In genomic region chr1:211326140-211326527, GRCh38 we compare ENCODE assay signal across 8 cellular contexts. TPM values are rescaled to one million over a fixed set of nuclear protein-coding genes. Genes with fewer than 3 reads are reported as not detected.
DNase-seq lines count a peak whose midpoint lies in the region; ATAC-seq, FAIRE-seq and TF ChIP-seq lines count a peak whose summit lies in the region.

No MANE protein-coding gene starts in this region.

- peaks cover 28 to 32% of the 10 kb centered on the region in 2 experiments for H3K4me1 ChIP-seq in K562 (replicated peaks in 1 of 2; ENCODE audit: control insufficient read depth in 2 of 2, insufficient read depth in 2 of 2, low read length in 2 of 2)
- peaks cover 11% of the 10 kb centered on the region for H3K4me1 ChIP-seq in mesenchymal stem cell (ENCODE audit: control insufficient read depth, insufficient read depth, low read depth, low read length)
- peaks cover 3% of the 10 kb centered on the region for H3K4me1 ChIP-seq in urinary bladder (ENCODE audit: insufficient read depth)

- H2BK5ac ChIP-seq in mesenchymal stem cell (ENCODE audit: low read depth, low read length, poor library complexity, severe bottlenecking) = no peak overlapping the region

- no peak for TF ChIP-seq POLR2A in K562 (conservative IDR thresholded peaks at IDR 0.05)

- H3K9me1 ChIP-seq in K562 (ENCODE audit: control insufficient read depth, insufficient read depth, low read length) = no peaks in the 10 kb centered on the region

- no peaks in the 10 kb centered on the region for H3K79me2 ChIP-seq in K562 (ENCODE audit: control insufficient read depth, insufficient read depth, low read length)

- TSS peak; percentile 87 for BruUV-seq in K562 (replicated peaks; lab: Mats Ljungman, UMichigan)

- H2AFZ ChIP-seq in K562 (ENCODE audit: low read depth, low read length) = peak overlapping the region; percentile 100
- H2AFZ ChIP-seq in mesenchymal stem cell (ENCODE audit: low read depth, low read length) = peak overlapping the region; percentile 10

- peak overlapping the region; percentile 78 for H4K91ac ChIP-seq in mesenchymal stem cell (ENCODE audit: low read length)

- peak overlapping the region; percentile 33 for H2BK15ac ChIP-seq in mesenchymal stem cell (ENCODE audit: low read depth, poor library complexity, severe bottlenecking)

- ATAC-seq in K562 = no peak

- H3K4me3 Mint-ChIP-seq in activated naive CD4-positive, alpha-beta T cell treated with anti-CD3 and anti-CD28 coated beads, Interleukin-2, amount 50 U/mL, for 24 hours = peak overlapping the region; percentile 89

- no peaks in the 10 kb centered on the region for H3K36me3 Mint-ChIP-seq in activated naive CD4-positive, alpha-beta T cell treated with anti-CD3 and anti-CD28 coated beads, Interleukin-2, amount 50 U/mL, for 24 hours

- no peak for TF ChIP-seq RAD21 in K562 (CRISPR knock-in tag; conservative IDR thresholded peaks at IDR 0.05 in 1 of 2, IDR thresholded peaks at IDR 0.05 in 1 of 2)

- H4K8ac ChIP-seq in mesenchymal stem cell (ENCODE audit: low read length) = peak overlapping the region; percentile 92

- peaks cover 88% of the 10 kb centered on the region for H3K4me1 Mint-ChIP-seq in activated naive CD4-positive, alpha-beta T cell treated with anti-CD3 and anti-CD28 coated beads, Interleukin-2, amount 50 U/mL, for 24 hours

- H3K36me3 ChIP-seq in K562 (ENCODE audit: control insufficient read depth, insufficient read depth, low read length) = no peaks in the 10 kb centered on the region
- peaks cover 0 to 3% of the 10 kb centered on the region in 2 experiments for H3K36me3 ChIP-seq in mesenchymal stem cell (ENCODE audit: control insufficient read depth in 1 of 2, insufficient read depth in 2 of 2, low read depth in 1 of 2, low read length in 2 of 2)
- no peaks in the 10 kb centered on the region for H3K36me3 ChIP-seq in urinary bladder (ENCODE audit: insufficient read depth)

- 79% methylated on average over 7 of the region's 8 CpGs for WGBS in K562 (ENCODE audit: insufficient coverage, low coverage, missing lambda C conversion rate)
- WGBS in mesenchymal stem cell = 94% methylated on average over 8 of the region's 8 CpGs
- 79% methylated on average over 8 of the region's 8 CpGs for WGBS in urinary bladder

- in situ Hi-C loops in K562 (cut with MboI) = loop anchor here (10.0 kb wide), 1 partner anchor 329 kb away; no protein-coding TSS in a partner anchor

- peak overlapping the region in 1 of 2 experiments; percentile 1 for H2BK12ac ChIP-seq in mesenchymal stem cell (ENCODE audit: low read length in 2 of 2)

- H3K27me3 ChIP-seq in K562 (ENCODE audit: control insufficient read depth in 2 of 2, insufficient read depth in 2 of 2, low read length in 2 of 2) = no peaks in the 10 kb centered on the region; a peak in 1 of 5 replicates
- peaks cover 0 to 20% of the 10 kb centered on the region in 2 experiments for H3K27me3 ChIP-seq in mesenchymal stem cell (ENCODE audit: control insufficient read depth in 1 of 2, insufficient read depth in 1 of 2, low read length in 2 of 2)

- no peaks in the 10 kb centered on the region for H3K27me3 Mint-ChIP-seq in activated naive CD4-positive, alpha-beta T cell treated with anti-CD3 and anti-CD28 coated beads, Interleukin-2, amount 50 U/mL, for 24 hours

- H3K4me2 ChIP-seq in K562 (ENCODE audit: insufficient read depth, low read length) (peak overlapping the region; percentile 88), mesenchymal stem cell (ENCODE audit: low read length, poor library complexity, severe bottlenecking) (peak overlapping the region; percentile 26)

- FAIRE-seq in K562 (lab: Jason Lieb, UNC) = no peak

- no peak for DNase-seq in activated naive CD4-positive, alpha-beta T cell (lab: John Stamatoyannopoulos, UW)
- DNase-seq in K562 (ENCODE audit: extremely low read depth in 1 of 4, low spot score in 3 of 4) (no peak), mesenchymal stem cell (no peak), GM03348 (ENCODE audit: low spot score) (no peak), cortex of kidney (lab: John Stamatoyannopoulos, UW) (no peak), HuH-7 (ENCODE audit: low spot score) (no peak)

- H3K4ac ChIP-seq in mesenchymal stem cell (ENCODE audit: low read depth in 1 of 2, low read length in 2 of 2) = no peak overlapping the region

- TF ChIP-seq EP300 in K562 (IDR thresholded peaks at IDR 0.05; ENCODE audit: low read length) = no peak

- H2AK5ac ChIP-seq in mesenchymal stem cell (ENCODE audit: low read length, severe bottlenecking) = no peak overlapping the region

- CTCF ChIA-PET in K562 (lab: Yijun Ruan, JAX; ENCODE audit: low intra/inter-chr PET ratio) = interaction anchor here (0.7 kb wide), 1 partner anchor 329 kb away, joined by 3 read pairs; no protein-coding TSS in a partner anchor

- H2BK120ac ChIP-seq in mesenchymal stem cell (ENCODE audit: low read depth, low read length) = peak overlapping the region; percentile 62

- H3K9me3 ChIP-seq in K562 (replicated peaks; ENCODE audit: control insufficient read depth, insufficient read depth, low read depth, low read length) (no peaks in the 10 kb centered on the region), mesenchymal stem cell (ENCODE audit: control insufficient read depth, low read length) (no peaks in the 10 kb centered on the region)

- no peaks in the 10 kb centered on the region for H3K9me3 Mint-ChIP-seq in activated naive CD4-positive, alpha-beta T cell treated with anti-CD3 and anti-CD28 coated beads, Interleukin-2, amount 50 U/mL, for 24 hours

- H3K27ac Mint-ChIP-seq in activated naive CD4-positive, alpha-beta T cell treated with anti-CD3 and anti-CD28 coated beads, Interleukin-2, amount 50 U/mL, for 24 hours = peak overlapping the region; percentile 99

- H3K23ac ChIP-seq in mesenchymal stem cell (ENCODE audit: low read length in 2 of 2) = no peak overlapping the region

- H3K9ac ChIP-seq in K562 (ENCODE audit: insufficient read depth in 1 of 2, low read depth in 2 of 2, low read length in 2 of 2) (peak overlapping the region; percentile 53 to 90; a peak in 3 of 4 replicates), mesenchymal stem cell (ENCODE audit: low read length) (peak overlapping the region; percentile 74)

- intact Hi-C loops in K562 (cut with micrococcal nuclease) = no loop called here

- POLR2A ChIA-PET in K562 (lab: Yijun Ruan, JAX) = interaction anchor here (0.9 kb wide), 1 partner anchor 31 kb away, joined by 3 read pairs; no protein-coding TSS in a partner anchor

- H3K4me3 ChIP-seq in K562 = peak overlapping the region; percentile 56
- H3K4me3 ChIP-seq in mesenchymal stem cell (ENCODE audit: insufficient read depth in 1 of 2, low read depth in 1 of 2, low read length in 2 of 2) = peak overlapping the region in 1 of 2 experiments; percentile 85
- peak overlapping the region; percentile 85 for H3K4me3 ChIP-seq in urinary bladder (ENCODE audit: low read depth, low read length)

- H3K18ac ChIP-seq in mesenchymal stem cell (ENCODE audit: low read depth in 1 of 2, low read length in 2 of 2) = peak overlapping the region; percentile 79 to 83

- H3K27ac ChIP-seq in K562 (ENCODE audit: extremely low read depth, low read depth, low read length) (peak overlapping the region; percentile 14; the same call in 1 of the 3 replicates), mesenchymal stem cell (ENCODE audit: low read length, poor library complexity, severe bottlenecking) (no peak overlapping the region), urinary bladder (ENCODE audit: low read depth) (peak overlapping the region; percentile 87)

- H4K20me1 ChIP-seq in K562 (replicated peaks; ENCODE audit: control insufficient read depth, insufficient read depth, low read length) = 0 out of 2 replicates have a peak, but pooled peaks cover 3% of the 10 kb centered on the region

- H3K79me1 ChIP-seq in mesenchymal stem cell (replicated peaks; ENCODE audit: low read length, poor library complexity, severe bottlenecking) = peaks cover 15% of the 10 kb centered on the region

- no peak overlapping the region for H3K14ac ChIP-seq in mesenchymal stem cell (ENCODE audit: low read length in 2 of 2)

- TF ChIP-seq CTCF in K562 (IDR thresholded peaks at IDR 0.05 in 2 of 3, conservative IDR thresholded peaks at IDR 0.05 in 1 of 3; ENCODE audit: insufficient read depth in 2 of 3, low read depth in 1 of 3, low read length in 3 of 3) = no peak

TF ChIP-seq in K562, 482 proteins besides CTCF, POLR2A, EP300 and RAD21 (continues in another document):
- TF ChIP-seq ARNT (IDR thresholded peaks at IDR 0.05) (0 out of 4 replicates have a peak, but pooled peaks of 1 of the 2 experiments have one; percentile 30), CREB3 (tag; conservative IDR thresholded peaks at IDR 0.05; ENCODE audit: low read depth) (0 out of 2 replicates have a peak, but pooled peaks have one; percentile 21), CHD4 (IDR thresholded peaks at IDR 0.05; ENCODE audit: insufficient read depth, insufficient replicate concordance, low read depth, low read length, poor library complexity, severe bottlenecking) (peak; percentile 43), ZNF134 (CRISPR knock-in tag; conservative IDR thresholded peaks at IDR 0.05) (no peak)

RNA-seq across cellular contexts. Expression of gene TRAF5, which starts 0.5 kb away (rescaled TPM):
- 14.9 and 15.0 TPM in 2 replicates for total RNA-seq in K562 (2011; cell fraction: chromatin; rRNA removed; ENCODE audit: low replicate concordance)
- 7.1 and 7.5 TPM in 2 replicates for total RNA-seq in K562 (2011; cell fraction: nucleolus; rRNA removed)
- total RNA-seq in K562 (2011; cell fraction: nucleoplasm; rRNA removed) = 11.6 and 16.0 TPM in 2 replicates
- total RNA-seq in K562 (2014; rRNA removed) (5.1 and 5.2 TPM in 2 replicates), K562 (2014; rRNA removed; fragmentation: Illumina TruSeq; extraction: Trizol) (4.8 and 5.5 TPM in 2 replicates), K562 (2015; rRNA removed; fragmentation: Illumina TruSeq; extraction: Trizol) (8.9 and 9.3 TPM in 2 replicates), K562 (2021) (5.4 and 5.7 TPM in 2 replicates), urinary bladder (63.8 TPM)
- polyA plus RNA-seq in K562 (2011; rRNA removed) (5.3 and 5.8 TPM in 2 replicates), K562 (2014; fragmentation: Illumina TruSeq; extraction: Trizol) (5.9 and 7.4 TPM in 2 replicates), K562 (2014; fragmentation: Nextera tagmentation; extraction: Ambion mirVana) (1 to 10 TPM; 2.0 to 2.8 TPM), K562 (2014; rRNA removed) (5.9 and 6.7 TPM in 2 replicates), urinary bladder (20.0 TPM)
- polyA plus RNA-seq in K562 (2011; cell fraction: cytosol; rRNA removed) = 2.0 and 3.5 TPM in 2 replicates
- polyA plus RNA-seq in K562 (2011; cell fraction: nucleus; rRNA removed) = 21.1 and 28.3 TPM in 2 replicates
- polyA plus RNA-seq in K562 (2012) = 5.0 and 7.9 TPM in 2 replicates
- polyA minus RNA-seq in K562 (2011; rRNA and poly(A)+ RNA removed) = 4.8 and 5.0 TPM in 2 replicates
- polyA minus RNA-seq in K562 (2011; cell fraction: cytosol; rRNA and poly(A)+ RNA removed) = 2.2 and 2.5 TPM in 2 replicates
- 5.5 and 7.7 TPM in 2 replicates for polyA minus RNA-seq in K562 (2011; cell fraction: nucleus; rRNA and poly(A)+ RNA removed)
- 10.5 TPM for polyA plus RNA-seq in mesenchymal stem cell (2013, experiment 1 of 2)
- 10.5 TPM for polyA plus RNA-seq in mesenchymal stem cell (2013, experiment 2 of 2)
